Comparison of ENCODE assay signal across 1 cellular context in the genomic region with DNA sequence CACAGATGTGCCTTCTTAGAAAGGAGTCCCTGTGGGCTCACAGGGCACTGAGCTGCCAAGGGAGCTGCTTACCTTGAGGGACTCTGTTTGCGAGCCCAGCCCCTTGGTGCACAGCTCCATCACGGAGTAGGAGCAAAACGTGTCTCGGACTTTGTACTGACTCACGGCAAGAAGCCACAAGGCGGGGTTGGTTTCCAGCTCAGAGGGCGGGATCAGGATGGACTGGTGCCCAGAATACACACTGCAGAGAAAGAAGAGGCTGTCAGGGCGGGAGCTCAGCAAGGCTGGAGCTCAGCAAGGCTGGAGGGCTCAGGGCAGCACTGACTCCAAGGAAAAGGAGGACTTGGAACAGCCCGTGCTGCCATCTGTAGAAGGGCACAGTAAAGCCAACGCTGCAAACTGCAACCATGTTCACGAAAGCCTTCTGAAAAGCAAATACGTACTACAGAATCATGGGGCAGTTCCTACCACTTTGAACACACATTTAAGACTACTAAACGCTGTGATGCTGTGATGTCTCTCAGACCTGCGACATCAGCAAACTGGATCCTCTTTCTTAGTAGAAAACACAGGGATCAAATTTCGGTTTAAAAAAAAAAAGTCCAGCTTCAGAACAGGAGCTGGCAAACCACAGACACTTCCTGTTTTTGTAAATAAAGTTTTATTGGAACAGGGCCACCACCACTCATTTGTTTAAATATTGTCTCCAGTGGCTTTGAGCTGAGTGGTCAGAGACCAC.
TF ChIP-seq lines count a peak whose summit lies in the region.

No MANE protein-coding gene starts in this region.

TF ChIP-seq in HEK293, 187 proteins besides CTCF, POLR2A, EP300 and RAD21 (continued from another document):
- TF ChIP-seq, protein P1, sequence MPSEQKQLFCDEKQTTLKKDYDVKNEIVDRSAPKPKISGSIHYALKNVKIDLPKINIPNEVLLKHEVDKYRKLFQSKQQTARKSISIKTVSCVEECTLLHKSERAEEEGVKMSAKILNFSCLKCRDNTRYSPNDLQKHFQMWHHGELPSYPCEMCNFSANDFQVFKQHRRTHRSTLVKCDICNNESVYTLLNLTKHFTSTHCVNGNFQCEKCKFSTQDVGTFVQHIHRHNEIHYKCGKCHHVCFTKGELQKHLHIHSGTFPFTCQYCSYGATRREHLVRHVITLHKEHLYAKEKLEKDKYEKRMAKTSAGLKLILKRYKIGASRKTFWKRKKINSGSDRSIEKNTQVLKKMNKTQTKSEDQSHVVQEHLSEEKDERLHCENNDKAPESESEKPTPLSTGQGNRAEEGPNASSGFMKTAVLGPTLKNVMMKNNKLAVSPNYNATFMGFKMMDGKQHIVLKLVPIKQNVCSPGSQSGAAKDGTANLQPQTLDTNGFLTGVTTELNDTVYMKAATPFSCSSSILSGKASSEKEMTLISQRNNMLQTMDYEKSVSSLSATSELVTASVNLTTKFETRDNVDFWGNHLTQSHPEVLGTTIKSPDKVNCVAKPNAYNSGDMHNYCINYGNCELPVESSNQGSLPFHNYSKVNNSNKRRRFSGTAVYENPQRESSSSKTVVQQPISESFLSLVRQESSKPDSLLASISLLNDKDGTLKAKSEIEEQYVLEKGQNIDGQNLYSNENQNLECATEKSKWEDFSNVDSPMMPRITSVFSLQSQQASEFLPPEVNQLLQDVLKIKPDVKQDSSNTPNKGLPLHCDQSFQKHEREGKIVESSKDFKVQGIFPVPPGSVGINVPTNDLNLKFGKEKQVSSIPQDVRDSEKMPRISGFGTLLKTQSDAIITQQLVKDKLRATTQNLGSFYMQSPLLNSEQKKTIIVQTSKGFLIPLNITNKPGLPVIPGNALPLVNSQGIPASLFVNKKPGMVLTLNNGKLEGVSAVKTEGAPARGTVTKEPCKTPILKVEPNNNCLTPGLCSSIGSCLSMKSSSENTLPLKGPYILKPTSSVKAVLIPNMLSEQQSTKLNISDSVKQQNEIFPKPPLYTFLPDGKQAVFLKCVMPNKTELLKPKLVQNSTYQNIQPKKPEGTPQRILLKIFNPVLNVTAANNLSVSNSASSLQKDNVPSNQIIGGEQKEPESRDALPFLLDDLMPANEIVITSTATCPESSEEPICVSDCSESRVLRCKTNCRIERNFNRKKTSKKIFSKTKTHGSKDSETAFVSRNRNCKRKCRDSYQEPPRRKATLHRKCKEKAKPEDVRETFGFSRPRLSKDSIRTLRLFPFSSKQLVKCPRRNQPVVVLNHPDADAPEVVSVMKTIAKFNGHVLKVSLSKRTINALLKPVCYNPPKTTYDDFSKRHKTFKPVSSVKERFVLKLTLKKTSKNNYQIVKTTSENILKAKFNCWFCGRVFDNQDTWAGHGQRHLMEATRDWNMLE (tag by site-specific recombination; conservative IDR thresholded peaks at IDR 0.05; ENCODE audit: low read depth) = peak; percentile 35; the same call in 1 of the 2 replicates
- TF ChIP-seq ZNF600 (tag by site-specific recombination; IDR thresholded peaks at IDR 0.05) (peak; percentile 99), HOXD13 (CRISPR knock-in tag; IDR thresholded peaks at IDR 0.05; ENCODE audit: borderline replicate concordance) (no peak), KLF7 (tag by site-specific recombination; IDR thresholded peaks at IDR 0.05; ENCODE audit: borderline replicate concordance) (no peak), HOXA7 (CRISPR knock-in tag; IDR thresholded peaks at IDR 0.05; ENCODE audit: borderline replicate concordance) (no peak), ZNF24 (tag by site-specific recombination; IDR thresholded peaks at IDR 0.05) (peak; percentile 23; the same call in 1 of the 2 replicates), ZNF2 (tag by site-specific recombination; IDR thresholded peaks at IDR 0.05) (peak; percentile 46; the same call in 1 of the 2 replicates), ZNF274 (IDR thresholded peaks at IDR 0.05; ENCODE audit: low read length) (no peak), ZNF274 (tag by site-specific recombination; IDR thresholded peaks at IDR 0.05; ENCODE audit: borderline replicate concordance) (no peak)
- TF ChIP-seq, protein P2, sequence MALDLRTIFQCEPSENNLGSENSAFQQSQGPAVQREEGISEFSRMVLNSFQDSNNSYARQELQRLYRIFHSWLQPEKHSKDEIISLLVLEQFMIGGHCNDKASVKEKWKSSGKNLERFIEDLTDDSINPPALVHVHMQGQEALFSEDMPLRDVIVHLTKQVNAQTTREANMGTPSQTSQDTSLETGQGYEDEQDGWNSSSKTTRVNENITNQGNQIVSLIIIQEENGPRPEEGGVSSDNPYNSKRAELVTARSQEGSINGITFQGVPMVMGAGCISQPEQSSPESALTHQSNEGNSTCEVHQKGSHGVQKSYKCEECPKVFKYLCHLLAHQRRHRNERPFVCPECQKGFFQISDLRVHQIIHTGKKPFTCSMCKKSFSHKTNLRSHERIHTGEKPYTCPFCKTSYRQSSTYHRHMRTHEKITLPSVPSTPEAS (tag by site-specific recombination; IDR thresholded peaks at IDR 0.05) = no peak
